In the genomic region with DNA sequence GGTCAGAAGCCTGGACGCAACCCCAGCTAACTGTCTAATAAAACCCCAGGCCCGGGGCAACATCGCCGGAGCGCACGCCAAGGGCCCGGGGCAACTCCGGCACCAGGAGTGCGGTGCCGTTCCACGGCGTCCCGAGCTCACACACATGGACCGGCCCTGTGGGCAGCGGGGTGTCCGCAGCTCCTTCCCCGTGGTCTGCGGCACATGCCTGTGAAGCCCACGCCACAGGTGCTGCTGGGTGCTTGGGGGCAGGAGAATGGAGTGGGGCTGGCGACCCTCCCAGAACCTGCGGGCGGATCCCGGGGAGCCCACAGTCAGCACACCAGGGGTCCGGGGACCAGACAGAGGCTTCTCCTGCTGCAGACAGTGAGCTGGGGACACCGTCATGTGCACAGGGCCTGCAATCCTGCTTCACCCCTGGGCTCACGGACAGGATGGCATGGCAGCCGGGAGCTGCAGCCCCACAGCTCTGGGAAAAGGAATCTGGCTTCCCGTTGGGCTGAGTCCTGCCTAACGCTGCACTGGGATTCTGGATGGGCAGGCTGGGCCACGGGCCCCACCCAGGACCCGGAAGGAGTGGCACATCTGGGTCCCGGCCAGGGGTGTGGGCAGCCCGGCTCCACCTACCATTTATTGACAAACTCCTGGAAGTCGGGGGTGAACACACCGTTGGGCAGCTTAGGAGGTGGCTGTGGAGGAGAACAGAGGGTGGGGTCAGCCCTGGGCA, we compare ENCODE assay signal across 2 cellular contexts.
TF ChIP-seq lines count a peak whose summit lies in the region.

No MANE protein-coding gene starts in this region.

TF ChIP-seq in HEK293, 187 proteins besides CTCF, POLR2A, EP300 and RAD21:
- TF ChIP-seq ZNF19 (tag by site-specific recombination; IDR thresholded peaks at IDR 0.05; ENCODE audit: low read depth) (no peak), ZNF391 (tag by site-specific recombination; IDR thresholded peaks at IDR 0.05; ENCODE audit: borderline replicate concordance, low read depth) (no peak), ZNF354C (tag by site-specific recombination; IDR thresholded peaks at IDR 0.05; ENCODE audit: borderline replicate concordance, low read depth) (no peak), KLF1 (tag by site-specific recombination; IDR thresholded peaks at IDR 0.05) (peak; percentile 86)
- TF ChIP-seq, protein P1, sequence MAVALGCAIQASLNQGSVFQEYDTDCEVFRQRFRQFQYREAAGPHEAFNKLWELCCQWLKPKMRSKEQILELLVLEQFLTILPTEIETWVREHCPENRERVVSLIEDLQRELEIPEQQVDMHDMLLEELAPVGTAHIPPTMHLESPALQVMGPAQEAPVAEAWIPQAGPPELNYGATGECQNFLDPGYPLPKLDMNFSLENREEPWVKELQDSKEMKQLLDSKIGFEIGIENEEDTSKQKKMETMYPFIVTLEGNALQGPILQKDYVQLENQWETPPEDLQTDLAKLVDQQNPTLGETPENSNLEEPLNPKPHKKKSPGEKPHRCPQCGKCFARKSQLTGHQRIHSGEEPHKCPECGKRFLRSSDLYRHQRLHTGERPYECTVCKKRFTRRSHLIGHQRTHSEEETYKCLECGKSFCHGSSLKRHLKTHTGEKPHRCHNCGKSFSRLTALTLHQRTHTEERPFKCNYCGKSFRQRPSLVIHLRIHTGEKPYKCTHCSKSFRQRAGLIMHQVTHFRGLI (tag by site-specific recombination; IDR thresholded peaks at IDR 0.05), result peak; percentile 62
TF ChIP-seq in HEK293: peak in this region for 2.

TF ChIP-seq in GM12878, 131 proteins besides CTCF, POLR2A, EP300 and RAD21:
- no peak for TF ChIP-seq NR2C2 (IDR thresholded peaks at IDR 0.05; ENCODE audit: borderline replicate concordance, control insufficient read depth, insufficient read length, low read depth)
- TF ChIP-seq CBX5 (IDR thresholded peaks at IDR 0.05; ENCODE audit: low read depth), result no peak
- TF ChIP-seq, protein P2, sequence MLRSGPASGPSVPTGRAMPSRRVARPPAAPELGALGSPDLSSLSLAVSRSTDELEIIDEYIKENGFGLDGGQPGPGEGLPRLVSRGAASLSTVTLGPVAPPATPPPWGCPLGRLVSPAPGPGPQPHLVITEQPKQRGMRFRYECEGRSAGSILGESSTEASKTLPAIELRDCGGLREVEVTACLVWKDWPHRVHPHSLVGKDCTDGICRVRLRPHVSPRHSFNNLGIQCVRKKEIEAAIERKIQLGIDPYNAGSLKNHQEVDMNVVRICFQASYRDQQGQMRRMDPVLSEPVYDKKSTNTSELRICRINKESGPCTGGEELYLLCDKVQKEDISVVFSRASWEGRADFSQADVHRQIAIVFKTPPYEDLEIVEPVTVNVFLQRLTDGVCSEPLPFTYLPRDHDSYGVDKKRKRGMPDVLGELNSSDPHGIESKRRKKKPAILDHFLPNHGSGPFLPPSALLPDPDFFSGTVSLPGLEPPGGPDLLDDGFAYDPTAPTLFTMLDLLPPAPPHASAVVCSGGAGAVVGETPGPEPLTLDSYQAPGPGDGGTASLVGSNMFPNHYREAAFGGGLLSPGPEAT (IDR thresholded peaks at IDR 0.05; ENCODE audit: low read depth), result no peak
- TF ChIP-seq, protein P3, sequence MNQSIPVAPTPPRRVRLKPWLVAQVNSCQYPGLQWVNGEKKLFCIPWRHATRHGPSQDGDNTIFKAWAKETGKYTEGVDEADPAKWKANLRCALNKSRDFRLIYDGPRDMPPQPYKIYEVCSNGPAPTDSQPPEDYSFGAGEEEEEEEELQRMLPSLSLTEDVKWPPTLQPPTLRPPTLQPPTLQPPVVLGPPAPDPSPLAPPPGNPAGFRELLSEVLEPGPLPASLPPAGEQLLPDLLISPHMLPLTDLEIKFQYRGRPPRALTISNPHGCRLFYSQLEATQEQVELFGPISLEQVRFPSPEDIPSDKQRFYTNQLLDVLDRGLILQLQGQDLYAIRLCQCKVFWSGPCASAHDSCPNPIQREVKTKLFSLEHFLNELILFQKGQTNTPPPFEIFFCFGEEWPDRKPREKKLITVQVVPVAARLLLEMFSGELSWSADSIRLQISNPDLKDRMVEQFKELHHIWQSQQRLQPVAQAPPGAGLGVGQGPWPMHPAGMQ (IDR thresholded peaks at IDR 0.05; ENCODE audit: borderline replicate concordance), result no peak
- no peak for TF ChIP-seq IKZF1 (conservative IDR thresholded peaks at IDR 0.05)
TF ChIP-seq in GM12878: peak in this region for 0.
